ENCODE assay signal across 23 cellular contexts in the genomic region with DNA sequence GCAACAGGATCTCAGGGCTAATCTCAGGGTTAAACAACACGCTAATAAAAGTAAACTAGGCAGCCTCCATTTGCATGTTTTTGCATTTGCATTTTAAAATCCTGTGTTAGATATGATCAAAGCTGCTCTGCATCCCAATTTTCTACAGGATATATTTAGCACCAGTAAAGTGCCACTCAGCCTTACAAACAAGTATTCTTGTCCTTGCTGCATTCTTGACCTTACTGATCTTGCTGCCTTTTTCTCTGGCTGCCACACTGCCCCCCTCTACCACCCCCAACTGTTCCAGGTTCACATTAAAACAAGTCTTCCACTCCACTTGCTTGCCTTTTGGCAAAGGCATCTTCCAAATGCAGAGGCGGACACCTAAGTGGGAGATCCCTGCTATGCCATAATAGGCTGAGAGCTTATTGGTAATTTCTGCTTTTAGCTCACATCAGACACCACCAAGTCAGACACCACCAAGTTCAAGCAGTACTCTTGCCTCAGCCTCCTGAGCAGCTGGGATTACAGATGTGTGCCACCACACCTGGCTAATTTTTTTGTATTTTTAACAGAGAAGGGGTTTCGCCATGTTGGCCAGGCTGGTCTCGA. TPM values are rescaled to one million over a fixed set of nuclear protein-coding genes. Genes with fewer than 3 reads are reported as not detected.
DNase-seq lines count a peak whose midpoint lies in the region; ATAC-seq and TF ChIP-seq lines count a peak whose summit lies in the region.
"Had no signal": no experiment of that assay in that cellular context is flagged by ENCODE, and none has a peak within 500 bp of the region (broad histone marks: within the 10 kb centered on the region; RNA-seq: fewer than 3 reads in every experiment).

No MANE protein-coding gene starts in this region.

- CTCF ChIA-PET in activated CD8-positive, alpha-beta T cell treated with anti-CD3 and anti-CD28 coated beads, Interleukin-2, amount 10 ng/mL, durations not matched to agents 7 days and 5 days (lab: Charles Lee) = interaction anchor here (1.2 to 3.6 kb wide), 9 partner anchors 13 to 39 kb away, joined by 3 to 15 read pairs (median 6); no protein-coding TSS in a partner anchor

- peaks cover 82% of the 10 kb centered on the region for H3K4me1 ChIP-seq in MM.1S (ENCODE audit: low read length)
- H3K4me1 ChIP-seq: SJCRH30 had no signal

- peaks cover 8% of the 10 kb centered on the region for H3K36me3 Mint-ChIP-seq in activated naive CD4-positive, alpha-beta T cell treated with anti-CD3 and anti-CD28 coated beads, Interleukin-2, amount 50 U/mL, for 24 hours
- peaks cover 26% of the 10 kb centered on the region for H3K36me3 Mint-ChIP-seq in effector memory CD8-positive, alpha-beta T cell (ENCODE audit: insufficient read depth)
- H3K36me3 Mint-ChIP-seq in naive thymus-derived CD8-positive, alpha-beta T cell = peaks cover 0 to 4% (median 0%) of the 10 kb centered on the region in 3 donors
- peaks cover 57% of the 10 kb centered on the region for H3K36me3 Mint-ChIP-seq in activated CD8-positive, alpha-beta T cell treated with anti-CD3 and anti-CD28 coated beads, Interleukin-2, amount 10 ng/mL, durations not matched to agents 7 days and 5 days (ENCODE audit: low read depth)

- TF ChIP-seq CTCF in MM.1S (IDR thresholded peaks at IDR 0.05; ENCODE audit: low read length) = no peak

- 0 out of 2 replicates have a peak, but pooled peaks cover 3% of the 10 kb centered on the region for H3K36me3 ChIP-seq in MM.1S (replicated peaks; ENCODE audit: insufficient read depth, low read length)
- H3K36me3 ChIP-seq: SJCRH30 had no signal

- no peak for ATAC-seq in effector memory CD8-positive, alpha-beta T cell (replicated peaks)
- no peak for ATAC-seq in naive thymus-derived CD8-positive, alpha-beta T cell
- ATAC-seq in activated CD8-positive, alpha-beta T cell treated with anti-CD3 and anti-CD28 coated beads, Interleukin-2, amount 10 ng/mL, durations not matched to agents 7 days and 5 days = no peak
- ATAC-seq: activated CD8-positive, alpha-beta T cell treated with anti-CD3 and anti-CD28 coated beads for 36 hours; activated T-cell treated with anti-CD3 and anti-CD28 coated beads, Interleukin-2, amount 50 U/mL, for 4 hours; body of pancreas; Panc1 had no signal

- H3K27ac ChIP-seq in MM.1S (ENCODE audit: low read length) = no peak overlapping the region; the same call in 1 of the 2 replicates
- H3K27ac ChIP-seq: BLaER1, body of pancreas, SJCRH30 had no signal

- H3K4me3 ChIP-seq in MM.1S (ENCODE audit: low read length) = no peak overlapping the region
- H3K4me3 ChIP-seq: BLaER1, body of pancreas, SJCRH30 had no signal

- no peak overlapping the region for H3K9ac ChIP-seq in MM.1S (ENCODE audit: low read length)
- H3K9ac ChIP-seq: BLaER1 had no signal

- H3K9me3 ChIP-seq in MM.1S (replicated peaks; ENCODE audit: insufficient read depth, low read length) = no peaks in the 10 kb centered on the region
- H3K9me3 ChIP-seq: body of pancreas, SJCRH30 had no signal

- no peaks in the 10 kb centered on the region for H3K9me3 Mint-ChIP-seq in activated naive CD4-positive, alpha-beta T cell treated with anti-CD3 and anti-CD28 coated beads, Interleukin-2, amount 50 U/mL, for 24 hours
- no peaks in the 10 kb centered on the region for H3K9me3 Mint-ChIP-seq in effector memory CD8-positive, alpha-beta T cell
- peaks cover 0 to 4% (median 0%) of the 10 kb centered on the region in 9 donors for H3K9me3 Mint-ChIP-seq in naive thymus-derived CD8-positive, alpha-beta T cell
- H3K9me3 Mint-ChIP-seq in activated CD8-positive, alpha-beta T cell treated with anti-CD3 and anti-CD28 coated beads, Interleukin-2, amount 10 ng/mL, durations not matched to agents 7 days and 5 days (ENCODE audit: insufficient read depth) = peaks cover 8% of the 10 kb centered on the region

- no peak overlapping the region for H3K4me3 Mint-ChIP-seq in activated naive CD4-positive, alpha-beta T cell treated with anti-CD3 and anti-CD28 coated beads, Interleukin-2, amount 50 U/mL, for 24 hours
- no peak overlapping the region for H3K4me3 Mint-ChIP-seq in effector memory CD8-positive, alpha-beta T cell
- no peak overlapping the region for H3K4me3 Mint-ChIP-seq in naive thymus-derived CD8-positive, alpha-beta T cell
- no peak overlapping the region for H3K4me3 Mint-ChIP-seq in activated CD8-positive, alpha-beta T cell treated with anti-CD3 and anti-CD28 coated beads, Interleukin-2, amount 10 ng/mL, durations not matched to agents 7 days and 5 days
- H3K4me3 Mint-ChIP-seq: activated CD8-positive, alpha-beta T cell treated with anti-CD3 and anti-CD28 coated beads for 36 hours; activated T-cell treated with anti-CD3 and anti-CD28 coated beads, Interleukin-2, amount 50 U/mL, for 4 hours; neural crest cell had no signal

- peaks cover 57% of the 10 kb centered on the region for H3F3A ChIP-seq in MM.1S (ENCODE audit: insufficient read depth, low read length)

- peaks cover 93% of the 10 kb centered on the region for H3K4me1 Mint-ChIP-seq in activated naive CD4-positive, alpha-beta T cell treated with anti-CD3 and anti-CD28 coated beads, Interleukin-2, amount 50 U/mL, for 24 hours
- H3K4me1 Mint-ChIP-seq in effector memory CD8-positive, alpha-beta T cell (ENCODE audit: low read depth in 2 of 2) = peaks cover 75 to 88% of the 10 kb centered on the region in 2 donors
- H3K4me1 Mint-ChIP-seq in naive thymus-derived CD8-positive, alpha-beta T cell = peaks cover 25 to 86% (median 72%) of the 10 kb centered on the region in 4 donors
- peaks cover 74% of the 10 kb centered on the region for H3K4me1 Mint-ChIP-seq in activated CD8-positive, alpha-beta T cell treated with anti-CD3 and anti-CD28 coated beads, Interleukin-2, amount 10 ng/mL, durations not matched to agents 7 days and 5 days (ENCODE audit: low read depth)

- no peaks in the 10 kb centered on the region for H3K9me2 ChIP-seq in MM.1S (replicated peaks; ENCODE audit: insufficient read depth, low read length)

- DNase-seq in activated naive CD4-positive, alpha-beta T cell (lab: John Stamatoyannopoulos, UW) = no peak
- no peak for DNase-seq in MM.1S
- DNase-seq in effector memory CD8-positive, alpha-beta T cell = no peak
- DNase-seq in naive thymus-derived CD8-positive, alpha-beta T cell = no peak
- DNase-seq in midbrain (lab: John Stamatoyannopoulos, UW) = no peak
- no peak for DNase-seq in kidney glomerular epithelial cell (lab: John Stamatoyannopoulos, UW)
- no peak for DNase-seq in activated CD8-positive, alpha-beta T cell treated with anti-CD3 and anti-CD28 coated beads, Interleukin-2, amount 10 ng/mL, durations not matched to agents 7 days and 5 days
- DNase-seq: ACHN; activated CD8-positive, alpha-beta T cell treated with anti-CD3 and anti-CD28 coated beads for 36 hours; activated T-cell treated with anti-CD3 and anti-CD28 coated beads, Interleukin-2, amount 50 U/mL, for 4 hours; body of pancreas; cortex of kidney; EL; NCI-H1092 treated with DMSO at 0.1 percent for 48 hours; NCI-H2081; NCI-H446 treated with DMSO at 0.1 percent for 48 hours; NK-92 treated with Interleukin-12 subunit alpha and Interleukin-12 subunit beta, amount 100 ng/mL, for 24 hours; SJCRH30; T-helper 1 cell had no signal

- H3K79me2 ChIP-seq in MM.1S (ENCODE audit: low read length) = peaks cover 100% of the 10 kb centered on the region

- H3K27ac Mint-ChIP-seq in activated naive CD4-positive, alpha-beta T cell treated with anti-CD3 and anti-CD28 coated beads, Interleukin-2, amount 50 U/mL, for 24 hours = peak overlapping the region; percentile 49
- H3K27ac Mint-ChIP-seq in effector memory CD8-positive, alpha-beta T cell = peak overlapping the region; percentile 80 to 93
- peak overlapping the region in 7 of 10 donors; percentile 3 to 88 (median 49) for H3K27ac Mint-ChIP-seq in naive thymus-derived CD8-positive, alpha-beta T cell
- H3K27ac Mint-ChIP-seq in activated CD8-positive, alpha-beta T cell treated with anti-CD3 and anti-CD28 coated beads, Interleukin-2, amount 10 ng/mL, durations not matched to agents 7 days and 5 days = no peak overlapping the region

- H3K27me3 Mint-ChIP-seq in activated naive CD4-positive, alpha-beta T cell treated with anti-CD3 and anti-CD28 coated beads, Interleukin-2, amount 50 U/mL, for 24 hours = no peaks in the 10 kb centered on the region
- H3K27me3 Mint-ChIP-seq in effector memory CD8-positive, alpha-beta T cell = no peaks in the 10 kb centered on the region
- H3K27me3 Mint-ChIP-seq in naive thymus-derived CD8-positive, alpha-beta T cell = no peaks in the 10 kb centered on the region
- no peaks in the 10 kb centered on the region for H3K27me3 Mint-ChIP-seq in activated CD8-positive, alpha-beta T cell treated with anti-CD3 and anti-CD28 coated beads, Interleukin-2, amount 10 ng/mL, durations not matched to agents 7 days and 5 days (ENCODE audit: low read depth)
- H3K27me3 Mint-ChIP-seq: activated CD8-positive, alpha-beta T cell treated with anti-CD3 and anti-CD28 coated beads for 36 hours had no signal

- peaks cover 62% of the 10 kb centered on the region for H4K20me1 ChIP-seq in MM.1S (ENCODE audit: insufficient read depth, low read length)
- H4K20me1 ChIP-seq: BLaER1 had no signal

- H3K4me2 ChIP-seq in MM.1S (ENCODE audit: low read depth, low read length) = peak overlapping the region; percentile 25; the same call in 1 of the 2 replicates
- H3K4me2 ChIP-seq: BLaER1 had no signal

- H3K27me3 ChIP-seq in MM.1S (replicated peaks; ENCODE audit: insufficient read depth, low read length) = no peaks in the 10 kb centered on the region
- H3K27me3 ChIP-seq: BLaER1, body of pancreas, SJCRH30 had no signal

- H2AFZ ChIP-seq in MM.1S (ENCODE audit: low read length) = no peak overlapping the region

- POLR2A ChIA-PET in naive thymus-derived CD8-positive, alpha-beta T cell (lab: Charles Lee) = interaction anchor here (2.9 kb wide), 1 partner anchor 39 kb away, joined by 8 read pairs; no protein-coding TSS in a partner anchor
- POLR2A ChIA-PET in activated CD8-positive, alpha-beta T cell treated with anti-CD3 and anti-CD28 coated beads, Interleukin-2, amount 10 ng/mL, durations not matched to agents 7 days and 5 days (lab: Charles Lee) = interaction anchor here (1.1 to 2.0 kb wide), 3 partner anchors 15 to 39 kb away, joined by 3 to 7 read pairs (median 5); no protein-coding TSS in a partner anchor

RNA-seq across cellular contexts. Expression of gene GPRIN3, which starts 48.1 kb away (rescaled TPM):
- 1 to 10 TPM; 6.3 to 6.5 TPM for total RNA-seq in naive thymus-derived CD8-positive, alpha-beta T cell
- 1 to 10 TPM; 3.3 to 3.7 (median 3.4) TPM for polyA plus RNA-seq in naive thymus-derived CD8-positive, alpha-beta T cell
- total RNA-seq in activated CD8-positive, alpha-beta T cell treated with anti-CD3 and anti-CD28 coated beads, Interleukin-2, amount 10 ng/mL, durations not matched to agents 7 days and 5 days = 10 to 100 TPM; 40.6 to 40.8 TPM

Comparison
In these comparisons a context has a peak if more than half of its experiments do, and no peak if none do; other contexts are left out.
1. RNA of gene GPRIN3, which starts 48.1 kb away (total RNA-seq): 40.6 to 40.8 TPM in activated CD8-positive, alpha-beta T cell treated with anti-CD3 and anti-CD28 coated beads, Interleukin-2, amount 10 ng/mL, durations not matched to agents 7 days and 5 days; 6.3 to 6.5 TPM in naive thymus-derived CD8-positive, alpha-beta T cell; every median in the first group is over 4 times any median in the second.